ENCODE assay signal across 14 cellular contexts in the genomic region with DNA sequence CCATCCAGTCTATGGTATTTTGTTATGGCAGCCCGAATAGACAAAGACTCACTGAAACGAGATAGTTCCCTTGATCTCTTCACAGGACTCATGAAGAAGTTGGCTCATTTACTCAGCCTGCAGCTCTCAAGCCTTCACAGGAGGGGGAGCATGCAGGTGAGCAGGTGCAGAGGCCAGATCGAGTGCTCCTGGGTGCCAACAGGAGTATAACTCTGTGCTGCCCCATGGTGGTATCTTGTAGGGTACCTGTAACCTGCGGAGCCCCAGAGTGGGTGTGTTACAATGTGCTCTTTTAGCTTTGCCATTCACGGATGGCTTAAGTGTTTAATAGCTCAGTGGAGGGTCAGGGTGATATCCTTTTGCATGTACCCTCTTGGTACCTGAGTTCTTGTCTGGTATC.
"Had no signal": no experiment of that assay in that cellular context is flagged by ENCODE, and none has a peak within 500 bp of the region (broad histone marks: within the 10 kb centered on the region; RNA-seq: fewer than 3 reads in every experiment).

No MANE protein-coding gene starts in this region.

- H3K36me3 Mint-ChIP-seq: activated naive CD8-positive, alpha-beta T cell treated with anti-CD3 and anti-CD28 coated beads, Interleukin-2, amount 10 ng/mL, durations not matched to agents 7 days and 5 days; brain; natural killer cell had no signal

- H3K27me3 ChIP-seq: neutrophil had no signal

- H3K9ac ChIP-seq: parathyroid adenoma had no signal

- H3K27me3 Mint-ChIP-seq: brain; central memory CD8-positive, alpha-beta T cell had no signal

- H3K4me3 Mint-ChIP-seq: activated naive CD8-positive, alpha-beta T cell treated with anti-CD3 and anti-CD28 coated beads, Interleukin-2, amount 10 ng/mL, durations not matched to agents 7 days and 5 days; brain; central memory CD8-positive, alpha-beta T cell; natural killer cell had no signal

- H3K36me3 ChIP-seq: neutrophil had no signal

- H3K4me1 ChIP-seq: parathyroid adenoma had no signal

- H3K27ac ChIP-seq: coronary artery, neutrophil, parathyroid adenoma had no signal

- H3K4me1 Mint-ChIP-seq: activated naive CD8-positive, alpha-beta T cell treated with anti-CD3 and anti-CD28 coated beads, Interleukin-2, amount 10 ng/mL, durations not matched to agents 7 days and 5 days; brain; central memory CD8-positive, alpha-beta T cell; natural killer cell had no signal

- H3K27ac Mint-ChIP-seq: activated naive CD8-positive, alpha-beta T cell treated with anti-CD3 and anti-CD28 coated beads, Interleukin-2, amount 10 ng/mL, durations not matched to agents 7 days and 5 days; brain; natural killer cell had no signal

- H3K4me3 ChIP-seq: coronary artery had no signal

- H3K79me2 ChIP-seq: parathyroid adenoma had no signal

- H3K9me3 Mint-ChIP-seq: activated naive CD8-positive, alpha-beta T cell treated with anti-CD3 and anti-CD28 coated beads, Interleukin-2, amount 10 ng/mL, durations not matched to agents 7 days and 5 days; central memory CD8-positive, alpha-beta T cell; natural killer cell had no signal

- H3K9me3 ChIP-seq: neutrophil had no signal

- DNase-seq: activated CD4-positive, alpha-beta T cell treated with anti-CD3 and anti-CD28 coated beads, Interleukin-2, amount 50 U/mL, for 1 hour; activated CD8-positive, alpha-beta memory T cell treated with anti-CD3 and anti-CD28 coated beads for 24 hours; activated naive CD8-positive, alpha-beta T cell treated with anti-CD3 and anti-CD28 coated beads, Interleukin-2, amount 10 ng/mL, durations not matched to agents 7 days and 5 days; effector CD4-positive, alpha-beta T cell; foreskin fibroblast; hypothalamus; natural killer cell; stimulated activated CD4-positive, alpha-beta T cell treated with anti-CD3 and anti-CD28 coated beads, Interleukin-12 subunit alpha, Interleukin-12 subunit beta, amount 100 ng/mL, for 4 hours; stimulated activated CD4-positive, alpha-beta T cell treated with anti-CD3 and anti-CD28 coated beads, Interleukin-2, amount 100 ng/mL, for 24 hours had no signal

- H2AFZ ChIP-seq: parathyroid adenoma had no signal
